32 cellular contexts compared by ENCODE assay signal in the genomic region with DNA sequence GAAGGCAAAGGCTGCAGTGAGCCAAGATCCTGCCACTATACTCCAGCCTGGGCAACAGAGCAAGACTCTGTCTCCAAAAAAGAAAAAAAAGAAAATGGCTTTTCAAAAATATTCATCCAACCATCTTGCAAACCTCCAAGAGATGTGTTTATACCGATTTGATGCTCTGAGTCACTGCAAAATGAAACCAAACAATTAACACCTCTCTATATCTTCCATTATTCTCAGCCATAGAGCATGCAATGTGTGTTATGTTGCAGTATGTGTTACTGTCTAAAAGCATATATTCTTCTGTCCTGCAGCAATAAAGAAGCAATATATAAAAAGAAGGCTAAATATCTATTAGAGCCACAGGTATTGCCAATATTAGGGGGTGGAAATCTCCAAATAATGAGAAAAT. TPM values are rescaled to one million over a fixed set of nuclear protein-coding genes. Genes with fewer than 3 reads are reported as not detected.
"Had no signal": no experiment of that assay in that cellular context is flagged by ENCODE, and none has a peak within 500 bp of the region (broad histone marks: within the 10 kb centered on the region; RNA-seq: fewer than 3 reads in every experiment).

No MANE protein-coding gene starts in this region.

- H3K4me3 Mint-ChIP-seq: activated CD4-positive, alpha-beta memory T cell treated with anti-CD3 and anti-CD28 coated beads for 36 hours; activated naive CD4-positive, alpha-beta T cell treated with anti-CD3 and anti-CD28 coated beads, Interleukin-2, amount 50 U/mL, for 24 hours; activated naive CD8-positive, alpha-beta T cell treated with anti-CD3 and anti-CD28 coated beads, Interleukin-2, amount 10 ng/mL, durations not matched to agents 7 days and 5 days; activated T-cell treated with anti-CD3 and anti-CD28 coated beads, Interleukin-2, amount 50 U/mL, for 72 hours; activated T-helper 17 cell treated with anti-CD3 and anti-CD28 coated beads, Interleukin-2, amount 50 U/mL, for 72 hours; T-helper 1 cell treated with Interleukin-12 subunit alpha and Interleukin-12 subunit beta and Interleukin-4 antibody, amounts not matched to agents 30 μg/mL and 1 μg/mL, for 36 hours; T-helper 2 cell treated with Interferon-gamma antibody and Interleukin-4, amounts not matched to agents 5 μg/mL and 100 μg/mL, for 36 hours had no signal

- H3K9me3 ChIP-seq: ascending aorta, Peyer's patch, SJSA1, SK-N-SH had no signal

- H3K27ac ChIP-seq: ascending aorta, cardiac muscle cell, Peyer's patch, SJSA1 had no signal

- DNase-seq: activated CD4-positive, alpha-beta memory T cell treated with anti-CD3 and anti-CD28 coated beads for 36 hours; activated CD4-positive, alpha-beta T cell treated with anti-CD3 and anti-CD28 coated beads, Interleukin-2, amount 50 U/mL, for 1 hour; activated gamma-delta T cell; activated naive CD4-positive, alpha-beta T cell treated with Interleukin-2 at 50 U/mL for 16 hours; activated naive CD8-positive, alpha-beta T cell treated with anti-CD3 and anti-CD28 coated beads, Interleukin-2, amount 10 ng/mL, durations not matched to agents 7 days and 5 days; activated T-cell treated with anti-CD3 and anti-CD28 coated beads, Interleukin-2, amount 50 U/mL, for 1 hour; activated T-cell treated with anti-CD3 and anti-CD28 coated beads, Interleukin-2, amount 50 U/mL, for 72 hours; amygdala; NCI-H1092 treated with DMSO at 0.1 percent for 48 hours; NCI-H1417; NCI-H146; NCI-H187; NCI-H2029 treated with DMSO at 0.1 percent for 48 hours; NCI-H2107; NCI-H2171 treated with DMSO at 0.1 percent for 48 hours; NCI-H2227 treated with DMSO at 0.1 percent for 48 hours; NCI-H446; NCI-H510A treated with DMSO at 0.1 percent for 48 hours; NCI-H526 treated with DMSO at 0.1 percent for 48 hours; NCI-H82; PC-3; Peyer's patch; RPMI8226; SHP77 treated with DMSO at 0.1 percent for 48 hours; SK-N-SH had no signal

- H3K27me3 ChIP-seq: ascending aorta, cardiac muscle cell, Peyer's patch, SJSA1 had no signal

- H3K27ac Mint-ChIP-seq: activated CD4-positive, alpha-beta memory T cell treated with anti-CD3 and anti-CD28 coated beads for 36 hours; activated naive CD4-positive, alpha-beta T cell treated with anti-CD3 and anti-CD28 coated beads, Interleukin-2, amount 50 U/mL, for 24 hours; activated naive CD8-positive, alpha-beta T cell treated with anti-CD3 and anti-CD28 coated beads, Interleukin-2, amount 10 ng/mL, durations not matched to agents 7 days and 5 days; activated T-cell treated with anti-CD3 and anti-CD28 coated beads, Interleukin-2, amount 50 U/mL, for 72 hours; activated T-helper 17 cell treated with anti-CD3 and anti-CD28 coated beads, Interleukin-2, amount 50 U/mL, for 72 hours; T-helper 1 cell treated with Interleukin-12 subunit alpha and Interleukin-12 subunit beta and Interleukin-4 antibody, amounts not matched to agents 30 μg/mL and 1 μg/mL, for 36 hours; T-helper 2 cell treated with Interferon-gamma antibody and Interleukin-4, amounts not matched to agents 5 μg/mL and 100 μg/mL, for 36 hours had no signal

- H3K4me1 ChIP-seq: ascending aorta, Peyer's patch, SJSA1 had no signal

- H3K27me3 Mint-ChIP-seq: activated CD4-positive, alpha-beta memory T cell treated with anti-CD3 and anti-CD28 coated beads for 36 hours; activated naive CD4-positive, alpha-beta T cell treated with anti-CD3 and anti-CD28 coated beads, Interleukin-2, amount 50 U/mL, for 24 hours; activated naive CD8-positive, alpha-beta T cell treated with anti-CD3 and anti-CD28 coated beads, Interleukin-2, amount 10 ng/mL, durations not matched to agents 7 days and 5 days; activated T-helper 17 cell treated with anti-CD3 and anti-CD28 coated beads, Interleukin-2, amount 50 U/mL, for 72 hours had no signal

- H3K36me3 ChIP-seq: ascending aorta, cardiac muscle cell, SJSA1 had no signal

- H3K4me3 ChIP-seq: ascending aorta, cardiac muscle cell, Peyer's patch, SJSA1 had no signal

- ATAC-seq: activated T-cell treated with anti-CD3 and anti-CD28 coated beads, Interleukin-2, amount 50 U/mL, for 72 hours; activated T-helper 17 cell treated with anti-CD3 and anti-CD28 coated beads, Interleukin-2, amount 50 U/mL, for 72 hours; PC-3 had no signal

- H3K9me3 Mint-ChIP-seq: activated CD4-positive, alpha-beta memory T cell treated with anti-CD3 and anti-CD28 coated beads for 36 hours; activated naive CD4-positive, alpha-beta T cell treated with anti-CD3 and anti-CD28 coated beads, Interleukin-2, amount 50 U/mL, for 24 hours; activated naive CD8-positive, alpha-beta T cell treated with anti-CD3 and anti-CD28 coated beads, Interleukin-2, amount 10 ng/mL, durations not matched to agents 7 days and 5 days; activated T-cell treated with anti-CD3 and anti-CD28 coated beads, Interleukin-2, amount 50 U/mL, for 72 hours; activated T-helper 17 cell treated with anti-CD3 and anti-CD28 coated beads, Interleukin-2, amount 50 U/mL, for 72 hours; T-helper 1 cell treated with Interleukin-12 subunit alpha and Interleukin-12 subunit beta and Interleukin-4 antibody, amounts not matched to agents 30 μg/mL and 1 μg/mL, for 36 hours; T-helper 2 cell treated with Interferon-gamma antibody and Interleukin-4, amounts not matched to agents 5 μg/mL and 100 μg/mL, for 36 hours had no signal

RNA-seq across cellular contexts. Expression of a gene that starts 51.4 kb away (rescaled TPM):
- polyA plus RNA-seq: SK-N-SH had no signal
